1 cellular context compared by ENCODE assay signal in genomic region chr15:70249616-70250015, GRCh38.
A peak's percentile ranks its signal among the peaks of the same experiment; 100 is the strongest.
TF ChIP-seq lines count a peak whose summit lies in the region.

No MANE protein-coding gene starts in this region.

TF ChIP-seq in liver, 16 proteins besides CTCF, POLR2A, EP300 and RAD21 (continued from another document):
- TF ChIP-seq REST (IDR thresholded peaks at IDR 0.05) (no peak), NR2F2 (IDR thresholded peaks at IDR 0.05) (peak; percentile 82)
